7 cellular contexts compared by ENCODE assay signal in genomic region chr5:57171818-57172465, GRCh38. TPM values are rescaled to one million over a fixed set of nuclear protein-coding genes. Genes with fewer than 3 reads are reported as not detected.
DNase-seq lines count a peak whose midpoint lies in the region; ATAC-seq and TF ChIP-seq lines count a peak whose summit lies in the region.

No MANE protein-coding gene starts in this region.

- H3K36me3 ChIP-seq in HUES48 (ENCODE audit: control insufficient read depth, insufficient read depth, low read length) (peaks cover 12% of the 10 kb centered on the region), smooth muscle cell (ENCODE audit: low read depth) (no peaks in the 10 kb centered on the region)

- H3K27ac ChIP-seq in HUES48 (ENCODE audit: low read depth, low read length) (no peak overlapping the region), smooth muscle cell (ENCODE audit: low read depth) (peak overlapping the region; percentile 99)

- 69% methylated on average over 16 of the region's 16 CpGs for WGBS in smooth muscle cell (ENCODE audit: low lambda C conversion rate)

- peak overlapping the region; percentile 99 for H3K4me3 ChIP-seq in HUES48 (ENCODE audit: low read depth, low read length)
- peak overlapping the region; percentile 92 to 95 for H3K4me3 ChIP-seq in foreskin fibroblast (ENCODE audit: low read depth in 1 of 2, low read length in 2 of 2)
- peak overlapping the region; percentile 87 for H3K4me3 ChIP-seq in smooth muscle cell

- H3F3A ChIP-seq in smooth muscle cell (ENCODE audit: low read depth): peaks cover 10% of the 10 kb centered on the region

- H4K20me1 ChIP-seq in smooth muscle cell (ENCODE audit: low read depth): peaks cover 25% of the 10 kb centered on the region

- H3K79me2 ChIP-seq in smooth muscle cell (ENCODE audit: low read depth): peaks cover 33% of the 10 kb centered on the region

- peak overlapping the region; percentile 77 for H2AFZ ChIP-seq in smooth muscle cell (ENCODE audit: low read depth)

- no peaks in the 10 kb centered on the region for H3K27me3 ChIP-seq in HUES48 (ENCODE audit: control insufficient read depth, insufficient read depth, low read length)
- H3K27me3 ChIP-seq in smooth muscle cell (ENCODE audit: low read depth): no peaks in the 10 kb centered on the region

- H3K4me2 ChIP-seq in smooth muscle cell: peak overlapping the region; percentile 96

- ATAC-seq in HG02759 (IDR thresholded peaks at IDR 0.05; ENCODE audit: unreplicated experiment): no peak

- peak; percentile 16 to 19 for DNase-seq in activated CD4-positive, alpha-beta T cell treated with anti-CD3 and anti-CD28 coated beads, Interleukin-2, amount 50 U/mL, for 4 hours
- DNase-seq in foreskin fibroblast (no peak), smooth muscle cell (lab: John Stamatoyannopoulos, UW; ENCODE audit: unreplicated experiment) (no peak), epidermal melanocyte (ENCODE audit: insufficient read length, low spot score) (no peak), NCI-H1930 (lab: John Stamatoyannopoulos, UW) (no peak)

- no peaks in the 10 kb centered on the region for H3K4me1 ChIP-seq in HUES48 (ENCODE audit: control insufficient read depth, insufficient read depth, low read length)
- peaks cover 19% of the 10 kb centered on the region for H3K4me1 ChIP-seq in smooth muscle cell (ENCODE audit: low read depth)

- peak overlapping the region; percentile 85; the same call in 1 of the 2 replicates for H3K9ac ChIP-seq in HUES48 (ENCODE audit: low read depth, low read length)
- H3K9ac ChIP-seq in smooth muscle cell (ENCODE audit: low read depth): peak overlapping the region; percentile 99

- TF ChIP-seq CTCF in foreskin fibroblast (IDR thresholded peaks at IDR 0.05; ENCODE audit: low read depth, low read length) (no peak), smooth muscle cell (IDR thresholded peaks at IDR 0.05; ENCODE audit: borderline replicate concordance, insufficient read depth, poor library complexity, severe bottlenecking) (no peak)

- H3K9me3 ChIP-seq in HUES48 (ENCODE audit: control insufficient read depth, insufficient read depth, low read length) (no peaks in the 10 kb centered on the region), smooth muscle cell (replicated peaks; ENCODE audit: low read depth) (no peaks in the 10 kb centered on the region)

RNA-seq across cellular contexts. Expression of gene GPBP1, which starts 1.9 kb away (rescaled TPM):
- total RNA-seq in smooth muscle cell: 78.8 and 87.4 TPM in 2 replicates
- polyA plus RNA-seq in smooth muscle cell: 43.2 and 45.4 TPM in 2 replicates

Comparison
In these comparisons a context has a peak if more than half of its experiments do, and no peak if none do; other contexts are left out.
1. DNase-seq: peak in activated CD4-positive, alpha-beta T cell treated with anti-CD3 and anti-CD28 coated beads, Interleukin-2, amount 50 U/mL, for 4 hours (2 of 2); none in foreskin fibroblast (0 of 2), smooth muscle cell (single experiment), epidermal melanocyte (single experiment) and NCI-H1930 (0 of 2).
2. Peak in every context shown above with its lines, with median percentiles within 50 percentile points of each other: H3K4me3 ChIP-seq.